Comparison of ENCODE assay signal across 1 cellular context in genomic region chr12:95541436-95541835, GRCh38.
TF ChIP-seq lines count a peak whose summit lies in the region.

No MANE protein-coding gene starts in this region.

TF ChIP-seq in GM23338, 12 proteins besides CTCF, POLR2A, EP300 and RAD21 (continued from another document):
- TF ChIP-seq, protein P1, sequence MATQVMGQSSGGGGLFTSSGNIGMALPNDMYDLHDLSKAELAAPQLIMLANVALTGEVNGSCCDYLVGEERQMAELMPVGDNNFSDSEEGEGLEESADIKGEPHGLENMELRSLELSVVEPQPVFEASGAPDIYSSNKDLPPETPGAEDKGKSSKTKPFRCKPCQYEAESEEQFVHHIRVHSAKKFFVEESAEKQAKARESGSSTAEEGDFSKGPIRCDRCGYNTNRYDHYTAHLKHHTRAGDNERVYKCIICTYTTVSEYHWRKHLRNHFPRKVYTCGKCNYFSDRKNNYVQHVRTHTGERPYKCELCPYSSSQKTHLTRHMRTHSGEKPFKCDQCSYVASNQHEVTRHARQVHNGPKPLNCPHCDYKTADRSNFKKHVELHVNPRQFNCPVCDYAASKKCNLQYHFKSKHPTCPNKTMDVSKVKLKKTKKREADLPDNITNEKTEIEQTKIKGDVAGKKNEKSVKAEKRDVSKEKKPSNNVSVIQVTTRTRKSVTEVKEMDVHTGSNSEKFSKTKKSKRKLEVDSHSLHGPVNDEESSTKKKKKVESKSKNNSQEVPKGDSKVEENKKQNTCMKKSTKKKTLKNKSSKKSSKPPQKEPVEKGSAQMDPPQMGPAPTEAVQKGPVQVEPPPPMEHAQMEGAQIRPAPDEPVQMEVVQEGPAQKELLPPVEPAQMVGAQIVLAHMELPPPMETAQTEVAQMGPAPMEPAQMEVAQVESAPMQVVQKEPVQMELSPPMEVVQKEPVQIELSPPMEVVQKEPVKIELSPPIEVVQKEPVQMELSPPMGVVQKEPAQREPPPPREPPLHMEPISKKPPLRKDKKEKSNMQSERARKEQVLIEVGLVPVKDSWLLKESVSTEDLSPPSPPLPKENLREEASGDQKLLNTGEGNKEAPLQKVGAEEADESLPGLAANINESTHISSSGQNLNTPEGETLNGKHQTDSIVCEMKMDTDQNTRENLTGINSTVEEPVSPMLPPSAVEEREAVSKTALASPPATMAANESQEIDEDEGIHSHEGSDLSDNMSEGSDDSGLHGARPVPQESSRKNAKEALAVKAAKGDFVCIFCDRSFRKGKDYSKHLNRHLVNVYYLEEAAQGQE (IDR thresholded peaks at IDR 0.05; ENCODE audit: unreplicated experiment): no peak
- no peak for TF ChIP-seq POLR2AphosphoS5 (IDR thresholded peaks at IDR 0.05; ENCODE audit: low read depth)
